ENCODE assay signal across 8 cellular contexts in genomic region chrX:135974279-135974856, GRCh38. TPM values are rescaled to one million over a fixed set of nuclear protein-coding genes. Genes with fewer than 3 reads are reported as not detected.
A peak's percentile ranks its signal among the peaks of the same experiment; 100 is the strongest.
DNase-seq lines count a peak whose midpoint lies in the region; ATAC-seq and TF ChIP-seq lines count a peak whose summit lies in the region.

No MANE protein-coding gene starts in this region.

- CTCF ChIA-PET in HEK293 (lab: Yijun Ruan, JAX), result interaction anchor here (1.0 kb wide), 1 partner anchor 294 kb away, joined by 6 read pairs; no protein-coding TSS in a partner anchor

- POLR2A ChIA-PET in HEK293 (lab: Yijun Ruan, JAX), result interaction anchor here (0.8 to 0.9 kb wide), 2 partner anchors 11 to 22 kb away, joined by 3 to 4 read pairs; partner anchors contain the start of gene SLC9A6

- H3K9me3 ChIP-seq in HEK293 (ENCODE audit: control insufficient read depth, insufficient read depth, low read depth, low read length) (no peaks in the 10 kb centered on the region), SK-N-MC (ENCODE audit: low read depth, low read length) (no peaks in the 10 kb centered on the region), ascending aorta (no peaks in the 10 kb centered on the region), iPS-15b (ENCODE audit: control insufficient read depth, insufficient read depth, low read length) (no peaks in the 10 kb centered on the region)

- H3K27ac ChIP-seq in ACC112 (ENCODE audit: low read depth, low read length), result no peak overlapping the region
- H3K27ac ChIP-seq in HEK293 (ENCODE audit: extremely low read depth, low read depth, low read length), result no peak overlapping the region
- no peak overlapping the region for H3K27ac ChIP-seq in SK-N-MC
- H3K27ac ChIP-seq in ascending aorta, result peak overlapping the region; percentile 21 to 52

- H3K27me3 ChIP-seq in ACC112 (ENCODE audit: insufficient read depth, low read length) (no peaks in the 10 kb centered on the region), ascending aorta (no peaks in the 10 kb centered on the region), iPS-15b (ENCODE audit: control insufficient read depth, insufficient read depth, low read length) (no peaks in the 10 kb centered on the region)

- ATAC-seq in GM21825 (IDR thresholded peaks at IDR 0.05; ENCODE audit: unreplicated experiment), result no peak

- no peaks in the 10 kb centered on the region for H3K36me3 ChIP-seq in ACC112 (ENCODE audit: insufficient read depth, low read length)
- H3K36me3 ChIP-seq in HEK293 (ENCODE audit: control insufficient read depth in 2 of 2, insufficient read depth in 1 of 2, low read length in 2 of 2), result peaks cover 0 to 1% of the 10 kb centered on the region in 2 experiments; a peak in 1 of 3 replicates
- H3K36me3 ChIP-seq in SK-N-MC (ENCODE audit: insufficient read depth, low read length), result no peaks in the 10 kb centered on the region
- H3K36me3 ChIP-seq in ascending aorta, result no peaks in the 10 kb centered on the region
- no peaks in the 10 kb centered on the region for H3K36me3 ChIP-seq in iPS-15b (ENCODE audit: control insufficient read depth, insufficient read depth, low read length)

- no peak for TF ChIP-seq CTCF in HEK293 (tag by site-specific recombination; IDR thresholded peaks at IDR 0.05)
- TF ChIP-seq CTCF in ascending aorta (IDR thresholded peaks at IDR 0.05), result no peak

- H3K9ac ChIP-seq in SK-N-MC (ENCODE audit: insufficient read length) (no peak overlapping the region), iPS-15b (ENCODE audit: low read depth, low read length) (no peak overlapping the region)

- H3K4me3 ChIP-seq in ACC112 (ENCODE audit: low read depth, low read length) (peak overlapping the region; percentile 72), HEK293 (ENCODE audit: low read depth, low read length) (peak overlapping the region; percentile 29), SK-N-MC (peak overlapping the region; percentile 61), ascending aorta (peak overlapping the region; percentile 38 to 55), iPS-15b (ENCODE audit: low read depth, low read length) (peak overlapping the region; percentile 55), skeletal muscle cell (ENCODE audit: low read depth, low read length) (peak overlapping the region; percentile 40)

- DNase-seq in SK-N-MC (ENCODE audit: low read depth, low spot score), result no peak
- peak in 1 of 2 donors; percentile 82 for DNase-seq in ascending aorta (ENCODE audit: low spot score in 2 of 2)
- DNase-seq in skeletal muscle cell (ENCODE audit: low read depth), result peak; percentile 25
- no peak for DNase-seq in HCEC 1CT

- peak overlapping the region; percentile 38 for H2AFZ ChIP-seq in ACC112 (ENCODE audit: low read length, unreplicated experiment)

- intact Hi-C loops in ascending aorta (cut with DNase I), result loop anchor here (5.0 to 10.0 kb wide), 3 partner anchors 523 to 1170 kb away; partner anchors contain the start of gene HTATSF1

- H3K4me1 ChIP-seq in ACC112 (ENCODE audit: control insufficient read depth, insufficient read depth, low read length, unreplicated experiment), result peaks cover 7% of the 10 kb centered on the region
- H3K4me1 ChIP-seq in HEK293 (ENCODE audit: control insufficient read depth, insufficient read depth, low read length), result no peaks in the 10 kb centered on the region
- peaks cover 0 to 7% of the 10 kb centered on the region in 2 donors for H3K4me1 ChIP-seq in ascending aorta
- H3K4me1 ChIP-seq in iPS-15b (ENCODE audit: control insufficient read depth, insufficient read depth, low read length), result no peaks in the 10 kb centered on the region

- peaks cover 25% of the 10 kb centered on the region for H3K79me2 ChIP-seq in ACC112 (ENCODE audit: control insufficient read depth, insufficient read depth, low read length, unreplicated experiment)

TF ChIP-seq in HEK293, 187 proteins besides CTCF, POLR2A, EP300 and RAD21:
- TF ChIP-seq KLF17 (tag by site-specific recombination; IDR thresholded peaks at IDR 0.05) (no peak), ZNF596 (tag by site-specific recombination; IDR thresholded peaks at IDR 0.05) (no peak), KLF8 (tag by site-specific recombination; IDR thresholded peaks at IDR 0.05) (peak; percentile 21; the same call in 1 of the 2 replicates), KLF10 (tag by site-specific recombination; IDR thresholded peaks at IDR 0.05) (peak; percentile 65), SP3 (tag by site-specific recombination; IDR thresholded peaks at IDR 0.05) (peak; percentile 60), SP2 (tag by site-specific recombination; IDR thresholded peaks at IDR 0.05) (peak; percentile 31)

RNA-seq across cellular contexts. Expression of gene MMGT1, which starts 0.6 kb away (rescaled TPM):
- total RNA-seq in ascending aorta, result 11.2 TPM

RNA-seq across cellular contexts. Expression of gene SLC9A6, which starts 10.9 kb away (rescaled TPM):
- total RNA-seq in ascending aorta, result 8.3 TPM

Comparison
In these comparisons a context has a peak if more than half of its experiments do, and no peak if none do; other contexts are left out.
1. H3K27ac ChIP-seq: peak in ascending aorta (2 of 2); none in ACC112 (single experiment), HEK293 (single experiment) and SK-N-MC (single experiment).
2. Peak in every context shown above with its lines, with median percentiles within 50 percentile points of each other: H3K4me3 ChIP-seq.